In the genomic region with DNA sequence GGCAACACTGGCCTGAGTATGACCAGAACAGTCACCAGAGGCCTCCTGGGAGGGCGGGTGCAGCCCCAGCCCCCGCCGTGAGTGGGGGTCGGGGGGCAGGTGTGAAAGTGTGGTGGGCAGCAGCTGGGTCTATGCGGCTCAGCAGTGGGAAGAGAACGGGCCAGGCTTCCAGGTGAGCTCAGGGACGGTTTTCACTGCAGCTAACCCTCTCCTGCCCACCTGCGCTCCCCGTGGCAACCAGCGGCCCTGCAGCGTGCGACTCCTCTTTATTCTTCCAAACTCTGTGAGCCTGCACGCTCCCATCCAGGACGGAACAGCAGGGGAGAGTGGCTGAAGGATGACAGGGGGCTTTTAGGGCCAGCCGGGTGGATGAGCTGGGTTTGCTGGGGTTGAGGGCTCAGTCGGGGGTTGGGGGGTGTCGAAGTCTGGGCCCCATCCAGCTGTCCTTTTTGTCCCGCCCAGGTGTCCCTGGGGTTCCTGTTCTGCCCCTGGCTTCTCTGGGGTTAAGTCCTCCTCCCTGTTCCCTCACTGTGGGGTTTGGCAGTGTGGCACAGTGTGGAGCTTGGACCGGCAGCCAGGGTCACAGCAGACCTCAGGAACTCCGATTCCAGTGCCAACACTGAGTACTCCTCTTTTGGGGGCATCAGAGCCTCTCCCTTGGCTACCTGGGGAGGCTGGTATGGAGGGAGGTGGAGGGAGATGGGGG, we compare ENCODE assay signal across 9 cellular contexts. TPM values are rescaled to one million over a fixed set of nuclear protein-coding genes. Genes with fewer than 3 reads are reported as not detected.
DNase-seq lines count a peak whose midpoint lies in the region; ATAC-seq lines count a peak whose summit lies in the region.
"Had no signal": no experiment of that assay in that cellular context is flagged by ENCODE, and none has a peak within 500 bp of the region (broad histone marks: within the 10 kb centered on the region; RNA-seq: fewer than 3 reads in every experiment).

No MANE protein-coding gene starts in this region.

- peak; percentile 31 for DNase-seq in SIG-M5 treated with dmso at 0.1 percent for 504 hours (lab: John Stamatoyannopoulos, UW; ENCODE audit: unreplicated experiment)
- DNase-seq in SIG-M5 (lab: John Stamatoyannopoulos, UW) = no peak
- DNase-seq in NT2/D1 (ENCODE audit: low read depth, low spot score) = no peak
- DNase-seq in stimulated activated naive B cell treated with anti-CD40 and anti-IgM and Interleukin-4, amounts not matched to agents 10 μg/mL and 1 μg/mL and 100 μg/mL, for 72 hours = no peak
- DNase-seq in SW 1271 (lab: John Stamatoyannopoulos, UW) = no peak
- DNase-seq in effector memory CD4-positive, alpha-beta T cell = no peak

- H3K27me3 ChIP-seq in NT2/D1 (ENCODE audit: insufficient read depth, insufficient read length) = no peaks in the 10 kb centered on the region
- no peaks in the 10 kb centered on the region for H3K27me3 ChIP-seq in effector memory CD4-positive, alpha-beta T cell (replicated peaks; ENCODE audit: control insufficient read depth, insufficient read depth, low read length, poor library complexity, severe bottlenecking)

- no peak overlapping the region for H3K27ac ChIP-seq in effector memory CD4-positive, alpha-beta T cell (ENCODE audit: insufficient read depth, low read length, poor library complexity, severe bottlenecking)

- no peak overlapping the region for H3K4me3 ChIP-seq in NT2/D1 (ENCODE audit: insufficient read length, low read depth)
- no peak overlapping the region for H3K4me3 ChIP-seq in effector memory CD4-positive, alpha-beta T cell (ENCODE audit: insufficient read depth, low read depth, low read length, poor library complexity, severe bottlenecking)

- no peaks in the 10 kb centered on the region for H3K36me3 Mint-ChIP-seq in stimulated activated naive B cell treated with anti-CD40 and anti-IgM and Interleukin-4, amounts not matched to agents 10 μg/mL and 1 μg/mL and 100 μg/mL, for 72 hours

- H3K4me3 Mint-ChIP-seq in stimulated activated naive B cell treated with anti-CD40 and anti-IgM and Interleukin-4, amounts not matched to agents 10 μg/mL and 1 μg/mL and 100 μg/mL, for 72 hours = no peak overlapping the region

- H3K36me3 ChIP-seq in NT2/D1 (ENCODE audit: insufficient read depth, insufficient read length, low read length) = no peaks in the 10 kb centered on the region
- H3K36me3 ChIP-seq in effector memory CD4-positive, alpha-beta T cell (ENCODE audit: control insufficient read depth, insufficient read depth, low read length) = no peaks in the 10 kb centered on the region

- peak; percentile 64 for ATAC-seq in esophagus mucosa
- peak; percentile 60 to 66 for ATAC-seq in stimulated activated naive B cell treated with anti-CD40 and anti-IgM and Interleukin-4, amounts not matched to agents 10 μg/mL and 1 μg/mL and 100 μg/mL, for 72 hours (replicated peaks)
- no peak for ATAC-seq in GM21529 (IDR thresholded peaks at IDR 0.05; ENCODE audit: unreplicated experiment)

- peak overlapping the region; percentile 62 for H3K9ac ChIP-seq in NT2/D1 (ENCODE audit: insufficient read length, low read depth)

- peaks cover 10 to 20% of the 10 kb centered on the region in 2 donors for H3K4me1 Mint-ChIP-seq in stimulated activated naive B cell treated with anti-CD40 and anti-IgM and Interleukin-4, amounts not matched to agents 10 μg/mL and 1 μg/mL and 100 μg/mL, for 72 hours

- H3K9me3 ChIP-seq in NT2/D1 (ENCODE audit: insufficient read depth, low read length) = no peaks in the 10 kb centered on the region
- no peaks in the 10 kb centered on the region for H3K9me3 ChIP-seq in effector memory CD4-positive, alpha-beta T cell (ENCODE audit: control insufficient read depth, low read length)

- no peaks in the 10 kb centered on the region for H3K9me3 Mint-ChIP-seq in stimulated activated naive B cell treated with anti-CD40 and anti-IgM and Interleukin-4, amounts not matched to agents 10 μg/mL and 1 μg/mL and 100 μg/mL, for 72 hours

- peaks cover 42 to 43% of the 10 kb centered on the region in 2 donors for H3K27me3 Mint-ChIP-seq in stimulated activated naive B cell treated with anti-CD40 and anti-IgM and Interleukin-4, amounts not matched to agents 10 μg/mL and 1 μg/mL and 100 μg/mL, for 72 hours

- H3K27ac Mint-ChIP-seq in stimulated activated naive B cell treated with anti-CD40 and anti-IgM and Interleukin-4, amounts not matched to agents 10 μg/mL and 1 μg/mL and 100 μg/mL, for 72 hours = no peak overlapping the region

- H3K4me1 ChIP-seq in NT2/D1 (ENCODE audit: insufficient read depth, insufficient read length) = peaks cover 50% of the 10 kb centered on the region
- peaks cover 8% of the 10 kb centered on the region for H3K4me1 ChIP-seq in effector memory CD4-positive, alpha-beta T cell (ENCODE audit: control insufficient read depth, insufficient read depth, low read length, poor library complexity, severe bottlenecking)

RNA-seq across cellular contexts. Expression of a gene that starts 0.9 kb away (rescaled TPM):
- not detected for total RNA-seq in esophagus mucosa

RNA-seq across cellular contexts. Expression of a gene that starts 18.9 kb away (rescaled TPM):
- 22.5 TPM for total RNA-seq in esophagus mucosa

RNA-seq across cellular contexts. Expression of a gene that starts 19.4 kb away (rescaled TPM):
- total RNA-seq in esophagus mucosa = not detected
- total RNA-seq: mononuclear cell had no signal

RNA-seq across cellular contexts. Expression of a gene that starts 37.8 kb away (rescaled TPM):
- 26.3 TPM for total RNA-seq in esophagus mucosa

RNA-seq across cellular contexts. Expression of a gene that starts 58.1 kb away (rescaled TPM):
- total RNA-seq in esophagus mucosa = not detected
- total RNA-seq: mononuclear cell had no signal
